8 cellular contexts compared by ENCODE assay signal in genomic region chr17:8965394-8966168, GRCh38. TPM values are rescaled to one million over a fixed set of nuclear protein-coding genes. Genes with fewer than 3 reads are reported as not detected.
DNase-seq lines count a peak whose midpoint lies in the region; ATAC-seq and TF ChIP-seq lines count a peak whose summit lies in the region.

Gene PIK3R5 (minus strand): TSS chr17:8965707. CDS start chr17:8911494, 54,213 bp downstream.

- H3K9me2 ChIP-seq in PC-9 (ENCODE audit: insufficient read depth) = no peaks in the 10 kb centered on the region

- H3K9me3 ChIP-seq in CD4-positive, alpha-beta T cell (ENCODE audit: control insufficient read depth, low read length) = peaks cover 5% of the 10 kb centered on the region
- peaks cover 0 to 5% (median 0%) of the 10 kb centered on the region in 12 donors for H3K9me3 ChIP-seq in heart left ventricle
- H3K9me3 ChIP-seq in gastrocnemius medialis = no peaks in the 10 kb centered on the region
- no peaks in the 10 kb centered on the region for H3K9me3 ChIP-seq in PC-9 (ENCODE audit: insufficient read depth, low read depth)

- H2AFZ ChIP-seq in PC-9 = no peak within 1 kb of the TSS

- WGBS in heart left ventricle, 4 donors = 2 to 4% (median 2%) methylated on average over 40 to 72 of the region's 72 CpGs

- H3K4me1 ChIP-seq in heart left ventricle (peaks cover 0 to 41% (median 0%) of the 10 kb centered on the region in 12 donors), gastrocnemius medialis (no peaks in the 10 kb centered on the region), PC-9 (replicated peaks; ENCODE audit: insufficient read depth) (no peaks in the 10 kb centered on the region)

- H3K36me3 Mint-ChIP-seq in CD4-positive, alpha-beta T cell (ENCODE audit: low read depth) = peaks cover 36% of the 10 kb centered on the region

- H3K4me3 ChIP-seq in heart left ventricle (peak within 1 kb of the TSS; percentile 0 to 84 (median 46)), gastrocnemius medialis (peak within 1 kb of the TSS; percentile 17 to 39 (median 23)), PC-9 (no peak within 1 kb of the TSS)

- CTCF ChIA-PET in CD4-positive, alpha-beta T cell (lab: Charles Lee) = interaction anchor here (1.0 to 3.8 kb wide), 7 partner anchors 10 to 67 kb away, joined by 3 to 9 read pairs (median 4); no protein-coding TSS in a partner anchor
- CTCF ChIA-PET in PC-9 (lab: Charles Lee) = no interaction called here

- H3K27me3 Mint-ChIP-seq in CD4-positive, alpha-beta T cell = no peaks in the 10 kb centered on the region

- intact Hi-C loops in CD4-positive, alpha-beta T cell (cut with DNase I, micrococcal nuclease) = loop anchor here (1.0 to 5.0 kb wide), 5 partner anchors 11 to 67 kb away; no protein-coding TSS in a partner anchor
- intact Hi-C loops in heart left ventricle (cut with DNase I) (no loop called here), gastrocnemius medialis (cut with DNase I; ENCODE audit: low total_unique reads) (no loop called here), PC-9 (cut with micrococcal nuclease; ENCODE audit: unreplicated experiment) (no loop called here)

- H3K36me3 ChIP-seq in heart left ventricle (no peaks in the 10 kb centered on the region), gastrocnemius medialis (no peaks in the 10 kb centered on the region), PC-9 (ENCODE audit: low read depth) (no peaks in the 10 kb centered on the region)

- H3F3A ChIP-seq in PC-9 (ENCODE audit: insufficient read depth, low read depth) = no peaks in the 10 kb centered on the region

- peaks cover 10% of the 10 kb centered on the region for H3K9me3 Mint-ChIP-seq in CD4-positive, alpha-beta T cell

- H3K4me3 Mint-ChIP-seq in CD4-positive, alpha-beta T cell = peak within 1 kb of the TSS; percentile 95

- H3K27me3 ChIP-seq in CD4-positive, alpha-beta T cell (ENCODE audit: control insufficient read depth, insufficient read depth, low read length) = no peaks in the 10 kb centered on the region
- H3K27me3 ChIP-seq in heart left ventricle = peaks cover 10 to 75% (median 12%) of the 10 kb centered on the region in 9 donors
- H3K27me3 ChIP-seq in gastrocnemius medialis = peaks cover 17 to 34% (median 28%) of the 10 kb centered on the region in 3 donors
- peaks cover 9% of the 10 kb centered on the region; the same call in 1 of the 2 replicates for H3K27me3 ChIP-seq in PC-9 (ENCODE audit: insufficient read depth, low read depth)

- no peaks in the 10 kb centered on the region for H3K79me2 ChIP-seq in PC-9 (ENCODE audit: low read depth)

- in situ Hi-C loops in gastrocnemius medialis (cut with MboI; ENCODE audit: low sequenced_read_pairs in 4 of 4) = no loop called here

- peak; percentile 73 for ATAC-seq in CD4-positive, alpha-beta T cell (ENCODE audit: poor library complexity)
- ATAC-seq in GM21526 (IDR thresholded peaks at IDR 0.05; ENCODE audit: low FRiP score, unreplicated experiment) = peak; percentile 66
- peak; percentile 45 to 85 (median 79) for ATAC-seq in heart left ventricle
- no peak for ATAC-seq in gastrocnemius medialis

- peak; percentile 36 for TF ChIP-seq CTCF in CD4-positive, alpha-beta T cell (IDR thresholded peaks at IDR 0.05)
- no peak for TF ChIP-seq CTCF in heart left ventricle (IDR thresholded peaks at IDR 0.05)
- no peak for TF ChIP-seq CTCF in gastrocnemius medialis (IDR thresholded peaks at IDR 0.05 in 4 of 5, conservative IDR thresholded peaks at IDR 0.05 in 1 of 5)
- no peak for TF ChIP-seq CTCF in PC-9 (conservative IDR thresholded peaks at IDR 0.05)

- TF ChIP-seq POLR2A in heart left ventricle (IDR thresholded peaks at IDR 0.05) = no peak
- no peak for TF ChIP-seq POLR2A in gastrocnemius medialis (IDR thresholded peaks at IDR 0.05)

- no peak within 1 kb of the TSS for H3K4me2 ChIP-seq in PC-9

- peak within 1 kb of the TSS; percentile 90 for H3K27ac Mint-ChIP-seq in CD4-positive, alpha-beta T cell

- POLR2A ChIA-PET in CD4-positive, alpha-beta T cell (lab: Charles Lee) = interaction anchor here (0.5 to 4.3 kb wide), 13 partner anchors 9 to 1130 kb away, joined by 3 to 94 read pairs (median 5); partner anchors contain the start of gene NDEL1
- POLR2A ChIA-PET in PC-9 (lab: Charles Lee; ENCODE audit: unreplicated experiment) = no interaction called here

- no peaks in the 10 kb centered on the region for H4K20me1 ChIP-seq in PC-9 (ENCODE audit: insufficient read depth)

- DNase-seq in CD4-positive, alpha-beta T cell = peak; percentile 67 to 88 (median 82)
- DNase-seq in NCI-H146 treated with DMSO at 0.1 percent for 48 hours (lab: John Stamatoyannopoulos, UW; ENCODE audit: unreplicated experiment) = peak; percentile 40
- DNase-seq in activated CD8-positive, alpha-beta memory T cell treated with anti-CD3 and anti-CD28 coated beads, Interleukin-2, amount 50 U/mL, for 48 hours = peak; percentile 89
- peak; percentile 21 to 83 (median 47) for DNase-seq in heart left ventricle
- DNase-seq in gastrocnemius medialis = peak in 1 of 2 donors; percentile 18
- no peak for DNase-seq in NCI-H1436 (lab: John Stamatoyannopoulos, UW)
- no peak for DNase-seq in PC-9

- peaks cover 47% of the 10 kb centered on the region for H3K4me1 Mint-ChIP-seq in CD4-positive, alpha-beta T cell (ENCODE audit: low read depth)

- BruUV-seq in PC-9 (replicated peaks; lab: Mats Ljungman, UMichigan) = no TSS peak

- peak within 1 kb of the TSS; percentile 83 for H3K27ac ChIP-seq in CD4-positive, alpha-beta T cell (ENCODE audit: low read depth, low read length)
- H3K27ac ChIP-seq in heart left ventricle (peak within 1 kb of the TSS in 11 of 12 donors; percentile 6 to 95 (median 62)), gastrocnemius medialis (peak within 1 kb of the TSS in 1 of 4 donors; percentile 14), PC-9 (no peak within 1 kb of the TSS)

RNA-seq across cellular contexts. Expression of gene PIK3R5, which starts in this region (rescaled TPM):
- total RNA-seq in CD4-positive, alpha-beta T cell = 100 to 1,000 TPM; 153 to 159 TPM
- total RNA-seq in heart left ventricle (10 to 100 TPM in 1 of 9 donors, 1 to 10 TPM in 8; 1.5 to 21.6 (median 2.9) TPM), gastrocnemius medialis (1 to 10 TPM in 3 of 4 donors, under 1 TPM in 1; 0.63 to 5.9 (median 2.9) TPM), PC-9 (2021) (not detected in 2 replicates)
- 1 to 10 TPM; 1.4 to 1.9 TPM for polyA plus RNA-seq in heart left ventricle

Comparison
In these comparisons a context has a peak if more than half of its experiments do, and no peak if none do; other contexts are left out.
1. RNA of gene PIK3R5 (total RNA-seq): 153 to 159 TPM in CD4-positive, alpha-beta T cell; 0.63 to 5.9 TPM in gastrocnemius medialis, 1.5 to 21.6 TPM in heart left ventricle and not detected in PC-9; every median in the first group is over 4 times any median in the second.
2. ATAC-seq: peak in CD4-positive, alpha-beta T cell (single experiment), GM21526 (single experiment) and heart left ventricle (4 of 4); none in gastrocnemius medialis (0 of 2).
3. DNase-seq: peak in CD4-positive, alpha-beta T cell (10 of 10), NCI-H146 treated with DMSO at 0.1 percent for 48 hours (single experiment), activated CD8-positive, alpha-beta memory T cell treated with anti-CD3 and anti-CD28 coated beads, Interleukin-2, amount 50 U/mL, for 48 hours (single experiment) and heart left ventricle (5 of 5); none in NCI-H1436 (single experiment) and PC-9 (0 of 2).
4. intact Hi-C loops: an anchor here in CD4-positive, alpha-beta T cell (1.0 to 5.0 kb wide); none called in heart left ventricle, gastrocnemius medialis and PC-9.